Comparison of ENCODE assay signal across 8 cellular contexts in the genomic region with DNA sequence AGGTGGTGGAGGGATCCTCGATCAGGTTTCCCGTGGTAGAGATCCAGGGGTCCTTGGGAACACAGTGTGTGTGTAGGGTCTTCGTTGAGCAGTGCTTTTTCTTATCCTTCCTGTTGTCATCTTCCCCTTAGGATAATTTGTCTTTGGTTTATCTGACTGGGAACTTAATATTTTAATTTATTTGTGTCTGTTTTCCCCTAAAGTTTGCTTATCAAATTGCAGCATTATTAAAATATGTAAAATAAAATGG. TPM values are rescaled to one million over a fixed set of nuclear protein-coding genes. Genes with fewer than 3 reads are reported as not detected.
DNase-seq lines count a peak whose midpoint lies in the region; ATAC-seq, FAIRE-seq and TF ChIP-seq lines count a peak whose summit lies in the region.

No MANE protein-coding gene starts in this region.

- in situ Hi-C loops in K562 (cut with MboI), result no loop called here
- in situ Hi-C loops in transverse colon (cut with MboI; ENCODE audit: low pct_ligation_motif_present in 1 of 4, low pct_unique_long_range_greater_than_20kb in 1 of 4, low sequenced_read_pairs in 3 of 4), result no loop called here

- TF ChIP-seq POLR2A in K562 (conservative IDR thresholded peaks at IDR 0.05) (no peak), transverse colon (IDR thresholded peaks at IDR 0.05) (no peak)

- TF ChIP-seq CTCF in K562 (IDR thresholded peaks at IDR 0.05 in 2 of 3, conservative IDR thresholded peaks at IDR 0.05 in 1 of 3; ENCODE audit: insufficient read depth in 2 of 3, low read depth in 1 of 3, low read length in 3 of 3), result no peak
- TF ChIP-seq CTCF in lower lobe of right lung (IDR thresholded peaks at IDR 0.05), result no peak
- TF ChIP-seq CTCF in transverse colon (IDR thresholded peaks at IDR 0.05), result no peak

- peaks cover 19 to 27% of the 10 kb centered on the region in 2 donors for H3K36me3 Mint-ChIP-seq in activated T-cell treated with anti-CD3 and anti-CD28 coated beads, Interleukin-2, amount 50 U/mL, for 72 hours (ENCODE audit: insufficient read depth in 2 of 2)

- H3K27me3 Mint-ChIP-seq in activated T-cell treated with anti-CD3 and anti-CD28 coated beads, Interleukin-2, amount 50 U/mL, for 72 hours (ENCODE audit: low read depth), result no peaks in the 10 kb centered on the region

- H3K79me2 ChIP-seq in K562 (ENCODE audit: control insufficient read depth, insufficient read depth, low read length), result peaks cover 81% of the 10 kb centered on the region

- TSS peak; percentile 66 for BruUV-seq in K562 (replicated peaks; lab: Mats Ljungman, UMichigan)

- H3K4me3 Mint-ChIP-seq in activated T-cell treated with anti-CD3 and anti-CD28 coated beads, Interleukin-2, amount 50 U/mL, for 72 hours, result peak overlapping the region; percentile 91 to 99

- peaks cover 64% of the 10 kb centered on the region for H3K4me1 Mint-ChIP-seq in activated T-cell treated with anti-CD3 and anti-CD28 coated beads, Interleukin-2, amount 50 U/mL, for 72 hours (ENCODE audit: low read depth)

- H3K9me3 Mint-ChIP-seq in activated T-cell treated with anti-CD3 and anti-CD28 coated beads, Interleukin-2, amount 50 U/mL, for 72 hours, result no peaks in the 10 kb centered on the region

- DNase-seq in activated T-cell treated with anti-CD3 and anti-CD28 coated beads, Interleukin-2, amount 50 U/mL, for 72 hours, result no peak
- DNase-seq in activated T-cell treated with anti-CD3 and anti-CD28 coated beads, Interleukin-2, amount 50 U/mL, for 1 hour, result no peak
- DNase-seq in K562 (ENCODE audit: extremely low read depth in 1 of 4, low spot score in 3 of 4) (no peak), lower lobe of right lung (no peak), transverse colon (no peak), KG1 (lab: John Stamatoyannopoulos, UW) (no peak), posterior vena cava (ENCODE audit: low spot score) (no peak)

- CTCF ChIA-PET in K562 (lab: Yijun Ruan, JAX; ENCODE audit: low intra/inter-chr PET ratio), result no interaction called here

- H3K27ac ChIP-seq in K562 (ENCODE audit: extremely low read depth, low read depth, low read length), result peak overlapping the region; percentile 99
- H3K27ac ChIP-seq in lower lobe of right lung, result peak overlapping the region; percentile 98
- peak overlapping the region; percentile 95 to 99 (median 98) for H3K27ac ChIP-seq in transverse colon

- H3K9me1 ChIP-seq in K562 (ENCODE audit: control insufficient read depth, insufficient read depth, low read length), result no peaks in the 10 kb centered on the region

- TF ChIP-seq RAD21 in K562 (CRISPR knock-in tag; conservative IDR thresholded peaks at IDR 0.05 in 1 of 2, IDR thresholded peaks at IDR 0.05 in 1 of 2), result 0 out of 4 replicates have a peak, but pooled peaks of 1 of the 2 experiments have one; percentile 0

- ATAC-seq in activated T-cell treated with anti-CD3 and anti-CD28 coated beads, Interleukin-2, amount 50 U/mL, for 72 hours (replicated peaks in 1 of 2), result no peak
- no peak for ATAC-seq in K562
- ATAC-seq in lower lobe of right lung, result no peak
- no peak for ATAC-seq in HG03439 (IDR thresholded peaks at IDR 0.05; ENCODE audit: unreplicated experiment)

- peak overlapping the region; percentile 82 for H2AFZ ChIP-seq in K562 (ENCODE audit: low read depth, low read length)

- H3K9me3 ChIP-seq in K562 (replicated peaks; ENCODE audit: control insufficient read depth, insufficient read depth, low read depth, low read length) (no peaks in the 10 kb centered on the region), lower lobe of right lung (no peaks in the 10 kb centered on the region), transverse colon (no peaks in the 10 kb centered on the region)

- POLR2A ChIA-PET in K562 (lab: Yijun Ruan, JAX), result interaction anchor here (1.6 kb wide), 1 partner anchor 11 kb away, joined by 12 read pairs; no protein-coding TSS in a partner anchor

- peak overlapping the region; percentile 97 for H3K4me2 ChIP-seq in K562 (ENCODE audit: insufficient read depth, low read length)

- no peak for FAIRE-seq in K562 (lab: Jason Lieb, UNC)

- no peaks in the 10 kb centered on the region for H4K20me1 ChIP-seq in K562 (replicated peaks; ENCODE audit: control insufficient read depth, insufficient read depth, low read length)

- H3K4me1 ChIP-seq in K562 (replicated peaks in 1 of 2; ENCODE audit: control insufficient read depth in 2 of 2, insufficient read depth in 2 of 2, low read length in 2 of 2) (peaks cover 3 to 22% of the 10 kb centered on the region in 2 experiments), lower lobe of right lung (peaks cover 62% of the 10 kb centered on the region), transverse colon (peaks cover 11 to 66% (median 21%) of the 10 kb centered on the region in 4 donors)

- H3K36me3 ChIP-seq in K562 (ENCODE audit: control insufficient read depth, insufficient read depth, low read length), result peaks cover 34% of the 10 kb centered on the region
- peaks cover 17% of the 10 kb centered on the region for H3K36me3 ChIP-seq in lower lobe of right lung
- H3K36me3 ChIP-seq in transverse colon, result peaks cover 0 to 7% (median 3%) of the 10 kb centered on the region in 4 donors

- TF ChIP-seq EP300 in K562 (IDR thresholded peaks at IDR 0.05; ENCODE audit: low read length) (no peak), transverse colon (IDR thresholded peaks at IDR 0.05; ENCODE audit: low read depth) (no peak)

- H3K27me3 ChIP-seq in K562 (ENCODE audit: control insufficient read depth in 2 of 2, insufficient read depth in 2 of 2, low read length in 2 of 2), result no peaks in the 10 kb centered on the region
- H3K27me3 ChIP-seq in lower lobe of right lung (ENCODE audit: low read depth), result no peaks in the 10 kb centered on the region
- no peaks in the 10 kb centered on the region for H3K27me3 ChIP-seq in transverse colon

- H3K9ac ChIP-seq in K562 (ENCODE audit: insufficient read depth in 1 of 2, low read depth in 2 of 2, low read length in 2 of 2), result peak overlapping the region; percentile 95 to 98

- 0% methylated on average over 3 of the region's 3 CpGs for WGBS in K562 (ENCODE audit: insufficient coverage, low coverage, missing lambda C conversion rate)
- WGBS in transverse colon (ENCODE audit: low coverage in 1 of 2), 2 donors, result 0% methylated on average over 3 of the region's 3 CpGs

- intact Hi-C loops in K562 (cut with micrococcal nuclease) (loop anchor here (1.0 to 2.0 kb wide), 2 partner anchors 38 to 120 kb away; partner anchors contain the start of gene REXO2), lower lobe of right lung (cut with DNase I) (no loop called here), transverse colon (cut with DNase I; ENCODE audit: low total_unique reads) (no loop called here), posterior vena cava (cut with DNase I) (no loop called here)

- H3K27ac Mint-ChIP-seq in activated T-cell treated with anti-CD3 and anti-CD28 coated beads, Interleukin-2, amount 50 U/mL, for 72 hours, result peak overlapping the region; percentile 99

- H3K4me3 ChIP-seq in K562 (peak overlapping the region; percentile 54), lower lobe of right lung (peak overlapping the region; percentile 74), transverse colon (peak overlapping the region; percentile 35 to 96 (median 72))

RNA-seq across cellular contexts. Expression of gene RBM7, which starts 0.4 kb away (rescaled TPM):
- total RNA-seq in activated T-cell treated with anti-CD3 and anti-CD28 coated beads, Interleukin-2, amount 50 U/mL, for 72 hours, result 10 to 100 TPM; 40.7 to 52.0 TPM
- 21.4 and 46.2 TPM in 2 replicates for total RNA-seq in K562 (2011; cell fraction: chromatin; rRNA removed; ENCODE audit: low replicate concordance)
- total RNA-seq in K562 (2011; cell fraction: nucleolus; rRNA removed), result 11.5 and 13.2 TPM in 2 replicates
- 29.8 and 46.6 TPM in 2 replicates for total RNA-seq in K562 (2011; cell fraction: nucleoplasm; rRNA removed)
- total RNA-seq in K562 (2014; rRNA removed) (21.7 and 27.4 TPM in 2 replicates), K562 (2014; rRNA removed; fragmentation: Illumina TruSeq; extraction: Trizol) (42.2 and 52.5 TPM in 2 replicates), K562 (2015; rRNA removed; fragmentation: Illumina TruSeq; extraction: Trizol) (45.7 and 49.6 TPM in 2 replicates), K562 (2021) (28.5 and 31.3 TPM in 2 replicates), lower lobe of right lung (25.8 TPM), transverse colon (10 to 100 TPM in 3 of 4 donors, 1 to 10 TPM in 1; 5.6 to 25.9 (median 23.1) TPM), posterior vena cava (10 to 100 TPM; 21.0 to 23.2 TPM)
- polyA plus RNA-seq in K562 (2011; rRNA removed) (59.2 and 72.0 TPM in 2 replicates), K562 (2014; fragmentation: Illumina TruSeq; extraction: Trizol) (54.0 and 55.7 TPM in 2 replicates), K562 (2014; fragmentation: Nextera tagmentation; extraction: Ambion mirVana) (10 to 100 TPM; 62.7 to 76.8 TPM), K562 (2014; rRNA removed) (24.1 and 26.0 TPM in 2 replicates)
- polyA plus RNA-seq in K562 (2011; cell fraction: cytosol; rRNA removed), result 22.4 and 30.6 TPM in 2 replicates
- polyA plus RNA-seq in K562 (2011; cell fraction: nucleus; rRNA removed), result 18.0 and 25.0 TPM in 2 replicates
- 34.4 and 36.6 TPM in 2 replicates for polyA plus RNA-seq in K562 (2012)
- polyA minus RNA-seq in K562 (2011; rRNA and poly(A)+ RNA removed), result 128 and 147 TPM in 2 replicates
- 32.9 and 51.4 TPM in 2 replicates for polyA minus RNA-seq in K562 (2011; cell fraction: cytosol; rRNA and poly(A)+ RNA removed)
- polyA minus RNA-seq in K562 (2011; cell fraction: nucleus; rRNA and poly(A)+ RNA removed), result 19.3 and 37.4 TPM in 2 replicates

RNA-seq across cellular contexts. Expression of gene C11orf71, which starts 0.6 kb away (rescaled TPM):
- 1 to 10 TPM; 5.9 to 7.1 TPM for total RNA-seq in activated T-cell treated with anti-CD3 and anti-CD28 coated beads, Interleukin-2, amount 50 U/mL, for 72 hours
- total RNA-seq in K562 (2011; cell fraction: chromatin; rRNA removed; ENCODE audit: low replicate concordance), result 9.9 and 10.7 TPM in 2 replicates
- 12.2 and 15.2 TPM in 2 replicates for total RNA-seq in K562 (2011; cell fraction: nucleolus; rRNA removed)
- total RNA-seq in K562 (2011; cell fraction: nucleoplasm; rRNA removed), result 17.1 and 20.5 TPM in 2 replicates
- 10.1 and 13.4 TPM in 2 replicates for total RNA-seq in K562 (2014; rRNA removed)
- 8.0 and 8.5 TPM in 2 replicates for total RNA-seq in K562 (2014; rRNA removed; fragmentation: Illumina TruSeq; extraction: Trizol)
- 8.9 and 9.1 TPM in 2 replicates for total RNA-seq in K562 (2015; rRNA removed; fragmentation: Illumina TruSeq; extraction: Trizol)
- 10.4 and 10.8 TPM in 2 replicates for total RNA-seq in K562 (2021)
- 13.6 and 15.1 TPM in 2 replicates for polyA plus RNA-seq in K562 (2011; rRNA removed)
- polyA plus RNA-seq in K562 (2011; cell fraction: cytosol; rRNA removed), result 12.2 and 14.2 TPM in 2 replicates
- polyA plus RNA-seq in K562 (2011; cell fraction: nucleus; rRNA removed), result 26.7 and 27.3 TPM in 2 replicates
- 8.5 and 11.0 TPM in 2 replicates for polyA plus RNA-seq in K562 (2012)
- 8.8 and 8.9 TPM in 2 replicates for polyA plus RNA-seq in K562 (2014; fragmentation: Illumina TruSeq; extraction: Trizol)
- polyA plus RNA-seq in K562 (2014; fragmentation: Nextera tagmentation; extraction: Ambion mirVana), result 1 to 10 TPM; 2.9 to 4.3 TPM
- 14.7 and 19.5 TPM in 2 replicates for polyA plus RNA-seq in K562 (2014; rRNA removed)
- polyA minus RNA-seq in K562 (2011; rRNA and poly(A)+ RNA removed), result 12.7 and 13.4 TPM in 2 replicates
- 1.1 and 2.8 TPM in 2 replicates for polyA minus RNA-seq in K562 (2011; cell fraction: cytosol; rRNA and poly(A)+ RNA removed)
- 18.3 and 35.2 TPM in 2 replicates for polyA minus RNA-seq in K562 (2011; cell fraction: nucleus; rRNA and poly(A)+ RNA removed)
- total RNA-seq in lower lobe of right lung, result 8.7 TPM
- 10 to 100 TPM in 2 of 4 donors, 1 to 10 TPM in 1, not detected in 1; 9.4 to 15.0 (median 14.7) TPM for total RNA-seq in transverse colon
- total RNA-seq in posterior vena cava, result 1 to 10 TPM; 2.4 to 4.1 TPM

RNA-seq across cellular contexts. Expression of gene REXO2, which starts 38.4 kb away (rescaled TPM):
- total RNA-seq in activated T-cell treated with anti-CD3 and anti-CD28 coated beads, Interleukin-2, amount 50 U/mL, for 72 hours, result 10 to 100 TPM; 60.6 to 61.2 TPM
- total RNA-seq in K562 (2011; cell fraction: chromatin; rRNA removed; ENCODE audit: low replicate concordance), result 59.0 and 162 TPM in 2 replicates
- 39.7 and 55.5 TPM in 2 replicates for total RNA-seq in K562 (2011; cell fraction: nucleolus; rRNA removed)
- 103 and 134 TPM in 2 replicates for total RNA-seq in K562 (2011; cell fraction: nucleoplasm; rRNA removed)
- total RNA-seq in K562 (2014; rRNA removed) (173 and 189 TPM in 2 replicates), K562 (2014; rRNA removed; fragmentation: Illumina TruSeq; extraction: Trizol) (204 and 225 TPM in 2 replicates), K562 (2015; rRNA removed; fragmentation: Illumina TruSeq; extraction: Trizol) (184 and 193 TPM in 2 replicates), K562 (2021) (144 and 145 TPM in 2 replicates), lower lobe of right lung (67.5 TPM), transverse colon (100 to 1,000 TPM in 1 of 4 donors, 10 to 100 TPM in 3; 28.1 to 126 (median 59.0) TPM), posterior vena cava (100 to 1,000 TPM; 104 to 132 TPM)
- polyA plus RNA-seq in K562 (2011; rRNA removed) (281 and 370 TPM in 2 replicates), K562 (2014; fragmentation: Illumina TruSeq; extraction: Trizol) (179 and 230 TPM in 2 replicates), K562 (2014; fragmentation: Nextera tagmentation; extraction: Ambion mirVana) (100 to 1,000 TPM; 143 to 151 TPM), K562 (2014; rRNA removed) (262 and 285 TPM in 2 replicates)
- 132 and 167 TPM in 2 replicates for polyA plus RNA-seq in K562 (2011; cell fraction: cytosol; rRNA removed)
- polyA plus RNA-seq in K562 (2011; cell fraction: nucleus; rRNA removed), result 148 and 204 TPM in 2 replicates
- polyA plus RNA-seq in K562 (2012), result 129 and 178 TPM in 2 replicates
- 89.4 and 92.6 TPM in 2 replicates for polyA minus RNA-seq in K562 (2011; rRNA and poly(A)+ RNA removed)
- 49.7 and 57.9 TPM in 2 replicates for polyA minus RNA-seq in K562 (2011; cell fraction: cytosol; rRNA and poly(A)+ RNA removed)
- 53.0 and 98.5 TPM in 2 replicates for polyA minus RNA-seq in K562 (2011; cell fraction: nucleus; rRNA and poly(A)+ RNA removed)
